Comparison of ENCODE assay signal across 8 cellular contexts in the genomic region with DNA sequence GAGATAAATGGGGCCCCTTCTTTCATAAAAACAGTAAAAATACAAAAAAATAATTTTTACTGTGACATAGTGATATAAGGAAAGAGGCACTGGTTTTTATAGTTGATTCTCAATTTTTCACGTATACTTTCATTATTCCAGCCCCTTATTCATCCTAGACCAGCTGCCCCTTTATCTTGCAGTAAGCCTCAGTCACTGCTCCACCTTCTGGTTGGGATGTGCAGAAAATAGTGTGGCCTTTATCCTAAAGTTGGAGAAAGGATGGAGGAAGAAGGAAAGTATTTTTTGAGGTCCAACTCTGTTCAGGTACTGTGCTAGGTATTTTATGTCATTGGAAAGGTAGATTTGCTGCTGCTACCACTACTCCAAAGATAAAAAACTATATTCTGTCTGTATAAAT.
DNase-seq lines count a peak whose midpoint lies in the region; ATAC-seq, FAIRE-seq and TF ChIP-seq lines count a peak whose summit lies in the region.

No MANE protein-coding gene starts in this region.

- no peak overlapping the region for H3K27ac ChIP-seq in C4-2B
- H3K27ac ChIP-seq in ascending aorta, result peak overlapping the region in 1 of 2 donors; percentile 4
- peak overlapping the region; percentile 36 for H3K27ac ChIP-seq in iPS-20b (ENCODE audit: low read length)
- H3K27ac ChIP-seq in upper lobe of right lung, result no peak overlapping the region

- H3K4me1 Mint-ChIP-seq in activated T-helper 2 cell treated with anti-CD3 and anti-CD28 coated beads, Interferon-gamma antibody, Interleukin-2, Interleukin-4, amounts not matched to agents 10 μg/mL and 5 μg/mL and 100 μg/mL, durations not matched to agents 14 hours and 24 hours and 36 hours (ENCODE audit: low read depth), result no peaks in the 10 kb centered on the region

- DNase-seq in HTR-8/SVneo (ENCODE audit: insufficient read length, low spot score), result peak; percentile 45
- no peak for DNase-seq in ascending aorta (ENCODE audit: low spot score in 2 of 2)
- no peak for DNase-seq in upper lobe of right lung
- DNase-seq in activated T-helper 2 cell treated with anti-CD3 and anti-CD28 coated beads, Interferon-gamma antibody, Interleukin-2, Interleukin-4, amounts not matched to agents 10 μg/mL and 5 μg/mL and 100 μg/mL, durations not matched to agents 14 hours and 24 hours and 36 hours (ENCODE audit: low spot score), result no peak
- no peak for DNase-seq in NCI-H2081 treated with DMSO at 0.1 percent for 48 hours (lab: John Stamatoyannopoulos, UW)
- DNase-seq in islet precursor cell, result no peak

- H3K9me3 ChIP-seq in ascending aorta, result no peaks in the 10 kb centered on the region
- H3K9me3 ChIP-seq in iPS-20b (ENCODE audit: insufficient read depth, low read depth, low read length), result 0 out of 2 replicates have a peak, but pooled peaks cover 3% of the 10 kb centered on the region
- H3K9me3 ChIP-seq in upper lobe of right lung, result no peaks in the 10 kb centered on the region

- ATAC-seq in upper lobe of right lung, result peak; percentile 59

- peaks cover 34 to 53% of the 10 kb centered on the region in 2 donors for H3K36me3 ChIP-seq in ascending aorta
- peaks cover 51% of the 10 kb centered on the region for H3K36me3 ChIP-seq in iPS-20b (ENCODE audit: insufficient read depth, low read depth, low read length)
- H3K36me3 ChIP-seq in upper lobe of right lung, result peaks cover 64% of the 10 kb centered on the region

- no peaks in the 10 kb centered on the region for H3K27me3 ChIP-seq in ascending aorta
- no peaks in the 10 kb centered on the region for H3K27me3 ChIP-seq in iPS-20b (ENCODE audit: insufficient read depth, low read length)
- H3K27me3 ChIP-seq in upper lobe of right lung, result no peaks in the 10 kb centered on the region

- FAIRE-seq in HTR-8/SVneo (lab: Jason Lieb, UNC), result no peak

- no peaks in the 10 kb centered on the region for H3K4me1 ChIP-seq in ascending aorta
- H3K4me1 ChIP-seq in iPS-20b (ENCODE audit: insufficient read depth, low read length), result peaks cover 5% of the 10 kb centered on the region; the same call in 1 of the 2 replicates
- no peaks in the 10 kb centered on the region for H3K4me1 ChIP-seq in upper lobe of right lung

- peak; percentile 71 for TF ChIP-seq CTCF in C4-2B (conservative IDR thresholded peaks at IDR 0.05)
- peak; percentile 44 to 64 (median 52) for TF ChIP-seq CTCF in ascending aorta (IDR thresholded peaks at IDR 0.05)
- TF ChIP-seq CTCF in upper lobe of right lung (IDR thresholded peaks at IDR 0.05), result peak; percentile 53

- no peak overlapping the region for H3K4me3 Mint-ChIP-seq in activated T-helper 2 cell treated with anti-CD3 and anti-CD28 coated beads, Interferon-gamma antibody, Interleukin-2, Interleukin-4, amounts not matched to agents 10 μg/mL and 5 μg/mL and 100 μg/mL, durations not matched to agents 14 hours and 24 hours and 36 hours (ENCODE audit: low read depth)

- no peaks in the 10 kb centered on the region for H3K27me3 Mint-ChIP-seq in activated T-helper 2 cell treated with anti-CD3 and anti-CD28 coated beads, Interferon-gamma antibody, Interleukin-2, Interleukin-4, amounts not matched to agents 10 μg/mL and 5 μg/mL and 100 μg/mL, durations not matched to agents 14 hours and 24 hours and 36 hours (ENCODE audit: low read depth)

- no peaks in the 10 kb centered on the region for H3K9me3 Mint-ChIP-seq in activated T-helper 2 cell treated with anti-CD3 and anti-CD28 coated beads, Interferon-gamma antibody, Interleukin-2, Interleukin-4, amounts not matched to agents 10 μg/mL and 5 μg/mL and 100 μg/mL, durations not matched to agents 14 hours and 24 hours and 36 hours

- H3K4me3 ChIP-seq in ascending aorta (no peak overlapping the region), iPS-20b (ENCODE audit: low read length) (no peak overlapping the region), upper lobe of right lung (no peak overlapping the region)

- intact Hi-C loops in ascending aorta (cut with DNase I), result loop anchor here (1.0 to 5.0 kb wide), 3 partner anchors 121 to 206 kb away; partner anchors contain the start of gene ANO6
- intact Hi-C loops in upper lobe of right lung (cut with DNase I), result no loop called here
- intact Hi-C loops in activated T-helper 2 cell treated with anti-CD3 and anti-CD28 coated beads, Interferon-gamma antibody, Interleukin-2, Interleukin-4, amounts not matched to agents 10 μg/mL and 5 μg/mL and 100 μg/mL, durations not matched to agents 14 hours and 24 hours and 36 hours (cut with micrococcal nuclease), result loop anchor here (2.0 kb wide), 1 partner anchor 218 kb away; no protein-coding TSS in a partner anchor

- peaks cover 44% of the 10 kb centered on the region for H3K36me3 Mint-ChIP-seq in activated T-helper 2 cell treated with anti-CD3 and anti-CD28 coated beads, Interferon-gamma antibody, Interleukin-2, Interleukin-4, amounts not matched to agents 10 μg/mL and 5 μg/mL and 100 μg/mL, durations not matched to agents 14 hours and 24 hours and 36 hours (ENCODE audit: low read depth)

- H3K27ac Mint-ChIP-seq in activated T-helper 2 cell treated with anti-CD3 and anti-CD28 coated beads, Interferon-gamma antibody, Interleukin-2, Interleukin-4, amounts not matched to agents 10 μg/mL and 5 μg/mL and 100 μg/mL, durations not matched to agents 14 hours and 24 hours and 36 hours, result no peak overlapping the region

- no peak overlapping the region for H3K9ac ChIP-seq in iPS-20b (ENCODE audit: low read depth, low read length)
